11 cellular contexts compared by ENCODE assay signal in the genomic region with DNA sequence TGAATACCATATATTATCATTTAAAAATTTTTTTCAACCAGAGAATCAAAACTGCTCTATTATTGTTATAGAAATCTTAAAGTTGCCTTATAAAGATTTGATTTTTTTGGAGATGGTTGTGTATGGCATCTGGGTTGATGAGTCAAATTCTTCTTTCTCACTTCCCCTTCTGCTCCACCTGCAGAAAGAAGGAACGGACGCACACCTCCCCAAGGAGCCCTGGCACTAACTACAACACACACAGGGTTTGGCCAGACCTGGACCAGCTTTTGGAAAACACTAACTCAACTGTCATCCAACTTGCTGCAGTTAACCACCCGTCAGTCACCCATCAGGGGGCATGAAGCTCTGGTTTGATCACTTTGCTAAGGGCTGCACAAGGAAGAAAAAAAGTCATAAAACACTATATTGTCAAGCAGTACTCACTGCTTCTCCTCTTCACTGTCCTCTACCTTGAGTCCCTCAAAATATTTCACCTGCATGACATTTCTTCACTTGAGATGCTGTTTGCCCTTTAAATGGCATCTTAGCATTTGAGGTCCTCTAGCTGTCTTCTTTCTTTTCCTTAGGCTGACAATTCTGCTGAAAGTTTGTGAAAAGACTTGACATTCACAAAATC.
DNase-seq lines count a peak whose midpoint lies in the region; ATAC-seq, FAIRE-seq and TF ChIP-seq lines count a peak whose summit lies in the region.
"Had no signal": no experiment of that assay in that cellular context is flagged by ENCODE, and none has a peak within 500 bp of the region (broad histone marks: within the 10 kb centered on the region; RNA-seq: fewer than 3 reads in every experiment).

No MANE protein-coding gene starts in this region.

- ATAC-seq in GM19351 (IDR thresholded peaks at IDR 0.05; ENCODE audit: unreplicated experiment) (peak; percentile 100), HG02759 (IDR thresholded peaks at IDR 0.05; ENCODE audit: unreplicated experiment) (peak; percentile 100), HG03460 (IDR thresholded peaks at IDR 0.05; ENCODE audit: unreplicated experiment) (peak; percentile 100), omental fat pad (ENCODE audit: low FRiP score) (no peak)

- DNase-seq in GM10266 (ENCODE audit: extremely low spot score) (peak; percentile 26), LoVo (ENCODE audit: low spot score) (no peak), amygdala (lab: John Stamatoyannopoulos, UW) (no peak), D721Med (ENCODE audit: insufficient read length, low spot score) (no peak), omental fat pad (ENCODE audit: low spot score) (no peak)
- DNase-seq: activated CD4-positive, alpha-beta T cell treated with anti-CD3 and anti-CD28 coated beads for 48 hours; activated naive CD8-positive, alpha-beta T cell treated with anti-CD3 and anti-CD28 coated beads, Interleukin-2, amount 10 ng/mL, durations not matched to agents 7 days and 5 days; SIG-M5 had no signal

- no peak for FAIRE-seq in D721Med (lab: Jason Lieb, UNC)

- TF ChIP-seq CTCF in GM10266 (IDR thresholded peaks at IDR 0.05; ENCODE audit: control insufficient read depth, insufficient read depth, low read depth, missing control alignments) (no peak), D721Med (IDR thresholded peaks at IDR 0.05; ENCODE audit: insufficient read depth, missing control alignments) (no peak), omental fat pad (IDR thresholded peaks at IDR 0.05) (no peak)
